In the genomic region with DNA sequence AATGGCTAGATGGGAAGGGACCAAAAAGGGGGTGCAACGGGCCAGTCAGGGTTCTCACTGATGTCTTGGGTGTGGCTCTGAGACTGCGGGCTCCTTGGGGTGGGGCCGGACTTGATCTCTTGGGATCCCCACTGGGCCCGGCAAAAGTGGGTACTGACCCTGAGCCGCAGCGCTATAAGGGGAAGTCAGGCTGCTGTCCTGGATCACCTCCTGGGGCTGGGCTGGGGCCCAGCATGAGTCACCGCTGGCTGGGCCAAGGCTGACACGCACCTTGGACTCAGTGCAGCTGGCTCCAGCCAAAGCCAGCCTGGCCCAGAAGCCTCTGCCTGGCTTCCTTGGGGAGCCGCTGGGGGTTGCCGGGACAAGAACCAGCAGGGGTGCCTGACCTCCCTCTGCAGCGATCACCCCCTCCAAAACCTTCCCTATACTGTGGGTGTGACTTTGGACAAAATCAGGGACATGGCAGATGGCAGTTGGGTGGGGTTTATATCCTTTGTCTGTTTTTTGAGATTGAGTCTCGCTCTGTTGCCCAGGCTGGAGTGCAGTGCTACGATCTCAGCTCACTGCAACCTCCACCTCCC, we compare ENCODE assay signal across 8 cellular contexts.
A peak's percentile ranks its signal among the peaks of the same experiment; 100 is the strongest.
DNase-seq lines count a peak whose midpoint lies in the region; ATAC-seq and TF ChIP-seq lines count a peak whose summit lies in the region.

No MANE protein-coding gene starts in this region.

- no peaks in the 10 kb centered on the region for H3K27me3 ChIP-seq in muscle layer of duodenum (ENCODE audit: low read depth, low read length)

- H3K36me3 ChIP-seq in muscle layer of duodenum (ENCODE audit: control insufficient read depth in 1 of 2, insufficient read depth in 2 of 2, low read length in 2 of 2), result peaks cover 11 to 14% of the 10 kb centered on the region in 2 donors

- peak overlapping the region; percentile 80 for H3K27ac ChIP-seq in muscle layer of duodenum (ENCODE audit: low read length)

- peaks cover 22 to 49% of the 10 kb centered on the region in 2 donors for H3K4me1 ChIP-seq in muscle layer of duodenum (ENCODE audit: control insufficient read depth in 1 of 2, insufficient read depth in 2 of 2, low read length in 2 of 2)

- ATAC-seq in HG03159 (IDR thresholded peaks at IDR 0.05; ENCODE audit: unreplicated experiment), result no peak

- peak overlapping the region in 1 of 2 donors; percentile 37 for H3K4me3 ChIP-seq in muscle layer of duodenum (ENCODE audit: low read depth in 1 of 2, low read length in 2 of 2)

- in situ Hi-C loops in GM13976 (cut with MboI; ENCODE audit: low sequenced_read_pairs, unreplicated experiment), result loop anchor here (5.0 kb wide), 1 partner anchor 52 kb away; no protein-coding TSS in a partner anchor

- TF ChIP-seq CTCF in GM13976 (IDR thresholded peaks at IDR 0.05; ENCODE audit: borderline replicate concordance, control extremely low read depth, extremely low read depth, insufficient read depth, missing control alignments), result no peak

- DNase-seq in NCI-H2029 (lab: John Stamatoyannopoulos, UW) (peak; percentile 11), NCI-H2029 treated with DMSO at 0.1 percent for 48 hours (lab: John Stamatoyannopoulos, UW) (no peak), SKM-1 (lab: John Stamatoyannopoulos, UW; ENCODE audit: unreplicated experiment) (peak; percentile 68), erythroblast (lab: John Stamatoyannopoulos, UW) (peak in 1 of 2 experiments; percentile 71), NCI-H1105 treated with DMSO at 0.1 percent for 48 hours (lab: John Stamatoyannopoulos, UW) (no peak), GM13976 (ENCODE audit: low spot score) (no peak)

- TF ChIP-seq POLR2A in erythroblast (IDR thresholded peaks at IDR 0.05; ENCODE audit: low read length), result peak; percentile 72

- no peaks in the 10 kb centered on the region for H3K9me3 ChIP-seq in muscle layer of duodenum (ENCODE audit: control insufficient read depth in 1 of 2, low read length in 2 of 2)

Comparison
In these comparisons a context has a peak if more than half of its experiments do, and no peak if none do; other contexts are left out.
1. DNase-seq: peak in NCI-H2029 (single experiment) and SKM-1 (single experiment); none in NCI-H2029 treated with DMSO at 0.1 percent for 48 hours (single experiment), NCI-H1105 treated with DMSO at 0.1 percent for 48 hours (single experiment) and GM13976 (single experiment).